ENCODE assay signal across 16 cellular contexts in the genomic region with DNA sequence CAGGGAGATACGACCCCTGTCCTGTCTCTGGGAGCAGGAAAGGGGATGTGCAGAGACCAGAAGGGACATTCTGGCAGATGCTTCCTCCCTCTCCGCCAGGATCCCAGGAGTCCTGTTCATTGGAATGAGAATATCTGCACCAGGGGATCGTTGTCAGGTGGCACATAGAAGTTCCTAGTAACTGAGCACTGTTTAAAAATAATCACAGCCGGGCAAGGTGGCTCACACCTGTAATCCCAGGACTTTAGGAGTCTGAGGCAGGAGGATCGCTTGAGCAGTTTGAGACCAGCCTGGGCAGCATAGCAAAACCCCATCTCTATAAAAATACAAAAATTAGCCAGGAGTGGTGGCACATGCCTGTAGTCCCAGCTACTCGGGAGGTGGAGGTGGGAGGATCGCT.
"Had no signal": no experiment of that assay in that cellular context is flagged by ENCODE, and none has a peak within 500 bp of the region (broad histone marks: within the 10 kb centered on the region; RNA-seq: fewer than 3 reads in every experiment).

No MANE protein-coding gene starts in this region.

- H3K79me2 ChIP-seq: parathyroid adenoma had no signal

- H3K4me1 Mint-ChIP-seq: brain had no signal

- H3K36me3 ChIP-seq: ascending aorta, cardiac muscle cell, upper lobe of left lung, WERI-Rb-1 had no signal

- H3K27ac ChIP-seq: ascending aorta, cardiac muscle cell, coronary artery, parathyroid adenoma, psoas muscle, upper lobe of left lung, WERI-Rb-1 had no signal

- H3K9me3 Mint-ChIP-seq: activated CD4-positive, alpha-beta T cell treated with anti-CD3 and anti-CD28 coated beads, Interleukin-2, amount 10 ng/mL, durations not matched to agents 24 days and 14 days; activated CD8-positive, alpha-beta T cell treated with anti-CD3 and anti-CD28 coated beads for 36 hours; activated naive CD4-positive, alpha-beta T cell treated with anti-CD3 and anti-CD28 coated beads, Interleukin-2, amount 10 ng/mL, durations not matched to agents 7 days and 5 days; activated naive CD8-positive, alpha-beta T cell treated with anti-CD3 and anti-CD28 coated beads, Interleukin-2, amount 10 ng/mL, durations not matched to agents 7 days and 5 days; activated T-cell treated with anti-CD3 and anti-CD28 coated beads, Interleukin-2, amount 50 U/mL, for 4 hours; naive thymus-derived CD4-positive, alpha-beta T cell had no signal

- H3K27me3 Mint-ChIP-seq: activated CD8-positive, alpha-beta T cell treated with anti-CD3 and anti-CD28 coated beads for 36 hours; brain had no signal

- H3K27me3 ChIP-seq: ascending aorta, cardiac muscle cell, upper lobe of left lung had no signal

- H3K36me3 Mint-ChIP-seq: activated naive CD4-positive, alpha-beta T cell treated with anti-CD3 and anti-CD28 coated beads, Interleukin-2, amount 10 ng/mL, durations not matched to agents 7 days and 5 days; activated naive CD8-positive, alpha-beta T cell treated with anti-CD3 and anti-CD28 coated beads, Interleukin-2, amount 10 ng/mL, durations not matched to agents 7 days and 5 days; brain; naive thymus-derived CD4-positive, alpha-beta T cell had no signal

- H3K27ac Mint-ChIP-seq: activated CD4-positive, alpha-beta T cell treated with anti-CD3 and anti-CD28 coated beads, Interleukin-2, amount 10 ng/mL, durations not matched to agents 24 days and 14 days; activated CD8-positive, alpha-beta T cell treated with anti-CD3 and anti-CD28 coated beads for 36 hours; activated naive CD4-positive, alpha-beta T cell treated with anti-CD3 and anti-CD28 coated beads, Interleukin-2, amount 10 ng/mL, durations not matched to agents 7 days and 5 days; activated naive CD8-positive, alpha-beta T cell treated with anti-CD3 and anti-CD28 coated beads, Interleukin-2, amount 10 ng/mL, durations not matched to agents 7 days and 5 days; T-helper 17 cell had no signal

- H3K4me1 ChIP-seq: ascending aorta, parathyroid adenoma, psoas muscle, upper lobe of left lung had no signal

- H2AFZ ChIP-seq: parathyroid adenoma had no signal

- H3K9me3 ChIP-seq: ascending aorta, psoas muscle, upper lobe of left lung had no signal

- H3K4me3 ChIP-seq: ascending aorta, cardiac muscle cell, coronary artery, dorsolateral prefrontal cortex, psoas muscle, upper lobe of left lung had no signal

- H3K4me3 Mint-ChIP-seq: activated CD4-positive, alpha-beta T cell treated with anti-CD3 and anti-CD28 coated beads, Interleukin-2, amount 10 ng/mL, durations not matched to agents 24 days and 14 days; activated CD8-positive, alpha-beta T cell treated with anti-CD3 and anti-CD28 coated beads for 36 hours; activated naive CD4-positive, alpha-beta T cell treated with anti-CD3 and anti-CD28 coated beads, Interleukin-2, amount 10 ng/mL, durations not matched to agents 7 days and 5 days; activated naive CD8-positive, alpha-beta T cell treated with anti-CD3 and anti-CD28 coated beads, Interleukin-2, amount 10 ng/mL, durations not matched to agents 7 days and 5 days; activated T-cell treated with anti-CD3 and anti-CD28 coated beads, Interleukin-2, amount 50 U/mL, for 4 hours; brain; naive thymus-derived CD4-positive, alpha-beta T cell had no signal
